Comparison of ENCODE assay signal across 13 cellular contexts in the genomic region with DNA sequence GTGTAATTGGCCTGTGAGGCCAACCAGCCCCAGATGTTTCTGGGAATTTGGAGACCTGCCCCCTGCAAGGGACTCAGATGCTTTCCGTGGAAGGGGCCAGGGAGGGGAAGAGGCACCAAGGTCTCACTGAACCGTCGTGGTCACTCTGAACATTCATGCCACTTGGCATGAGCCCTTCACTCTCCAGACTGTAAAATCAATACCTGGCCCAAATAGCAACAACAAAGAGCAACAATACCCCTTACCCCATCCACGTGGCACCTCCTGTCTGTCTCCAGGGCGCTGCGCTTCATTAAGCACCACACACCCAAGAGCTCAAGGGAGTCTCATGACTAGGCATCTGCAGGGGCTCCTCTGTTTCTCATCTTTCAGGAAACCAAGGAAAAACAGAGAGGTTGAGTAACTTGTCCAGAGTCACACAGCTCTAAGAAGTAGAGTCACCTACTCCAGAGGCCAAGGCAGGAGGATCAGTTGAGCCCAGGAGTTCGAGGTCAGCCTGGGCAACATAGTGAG. TPM values are rescaled to one million over a fixed set of nuclear protein-coding genes. Genes with fewer than 3 reads are reported as not detected.
A peak's percentile ranks its signal among the peaks of the same experiment; 100 is the strongest.
DNase-seq lines count a peak whose midpoint lies in the region; ATAC-seq and TF ChIP-seq lines count a peak whose summit lies in the region.
"Had no signal": no experiment of that assay in that cellular context is flagged by ENCODE, and none has a peak within 500 bp of the region (broad histone marks: within the 10 kb centered on the region; RNA-seq: fewer than 3 reads in every experiment).

No MANE protein-coding gene starts in this region.

- H3K36me3 Mint-ChIP-seq in activated CD4-positive, alpha-beta T cell treated with anti-CD3 and anti-CD28 coated beads, Interleukin-2, amount 10 ng/mL, durations not matched to agents 24 days and 14 days (ENCODE audit: low read depth) = peaks cover 3% of the 10 kb centered on the region
- peaks cover 3% of the 10 kb centered on the region for H3K36me3 Mint-ChIP-seq in activated CD4-positive, alpha-beta T cell treated with anti-CD3 and anti-CD28 coated beads for 36 hours (ENCODE audit: low read depth)

- no peak overlapping the region for H3K4me3 Mint-ChIP-seq in activated CD4-positive, alpha-beta T cell treated with anti-CD3 and anti-CD28 coated beads, Interleukin-2, amount 10 ng/mL, durations not matched to agents 24 days and 14 days
- no peak overlapping the region for H3K4me3 Mint-ChIP-seq in activated CD4-positive, alpha-beta T cell treated with anti-CD3 and anti-CD28 coated beads for 36 hours

- H2AK9ac ChIP-seq in IMR-90 (replicated peaks; ENCODE audit: low read depth, low read length, poor library complexity) = peak overlapping the region; percentile 52

- H3K4me2 ChIP-seq in IMR-90 (ENCODE audit: low read depth, low read length) = no peak overlapping the region
- H3K4me2 ChIP-seq in neuronal stem cell (ENCODE audit: insufficient read depth, low read length, poor library complexity, severe bottlenecking) = no peak overlapping the region

- peaks cover 2% of the 10 kb centered on the region for H3K9me3 Mint-ChIP-seq in activated CD4-positive, alpha-beta T cell treated with anti-CD3 and anti-CD28 coated beads, Interleukin-2, amount 10 ng/mL, durations not matched to agents 24 days and 14 days
- peaks cover 3% of the 10 kb centered on the region for H3K9me3 Mint-ChIP-seq in activated CD4-positive, alpha-beta T cell treated with anti-CD3 and anti-CD28 coated beads for 36 hours (ENCODE audit: low read depth)

- dilution Hi-C loops in IMR-90 (cut with HindIII; ENCODE audit: low sequenced_read_pairs, unreplicated experiment) = no loop called here

- H3K27ac ChIP-seq in IMR-90 (ENCODE audit: insufficient read depth, low read length) = no peak overlapping the region
- H3K27ac ChIP-seq in RWPE1 = peak overlapping the region; percentile 89
- no peak overlapping the region for H3K27ac ChIP-seq in neuronal stem cell (replicated peaks; ENCODE audit: low read length)
- H3K27ac ChIP-seq in gastroesophageal sphincter = no peak overlapping the region

- TF ChIP-seq CTCF in IMR-90 (conservative IDR thresholded peaks at IDR 0.05; ENCODE audit: low read depth, low read length) (no peak), RWPE1 (conservative IDR thresholded peaks at IDR 0.05; ENCODE audit: low read depth) (no peak), gastroesophageal sphincter (IDR thresholded peaks at IDR 0.05) (no peak)

- peaks cover 53% of the 10 kb centered on the region for H3K4me1 Mint-ChIP-seq in activated CD4-positive, alpha-beta T cell treated with anti-CD3 and anti-CD28 coated beads, Interleukin-2, amount 10 ng/mL, durations not matched to agents 24 days and 14 days
- H3K4me1 Mint-ChIP-seq in activated CD4-positive, alpha-beta T cell treated with anti-CD3 and anti-CD28 coated beads for 36 hours = peaks cover 26% of the 10 kb centered on the region

- H3K9me1 ChIP-seq in IMR-90 (ENCODE audit: insufficient read depth, low read length) = no peaks in the 10 kb centered on the region

- H3K36me3 ChIP-seq in IMR-90 (ENCODE audit: control insufficient read depth, insufficient read depth, low read length) (no peaks in the 10 kb centered on the region), neuronal stem cell (replicated peaks in 1 of 2; ENCODE audit: control insufficient read depth in 2 of 2, insufficient read depth in 2 of 2, low read length in 2 of 2) (no peaks in the 10 kb centered on the region), gastroesophageal sphincter (no peaks in the 10 kb centered on the region)
- H3K36me3 ChIP-seq: spleen had no signal

- peak overlapping the region; percentile 44; the same call in 1 of the 3 replicates for H2BK15ac ChIP-seq in IMR-90 (ENCODE audit: low read depth, low read length)
- peak overlapping the region; percentile 61 for H2BK15ac ChIP-seq in neuronal stem cell (ENCODE audit: low read length)

- peaks cover 20% of the 10 kb centered on the region for H3K4me1 ChIP-seq in IMR-90 (ENCODE audit: control insufficient read depth, insufficient read depth, low read length)
- H3K4me1 ChIP-seq in neuronal stem cell (ENCODE audit: control insufficient read depth in 2 of 2, insufficient read depth in 1 of 2, low read depth in 1 of 2, low read length in 2 of 2) = peaks cover 18 to 25% of the 10 kb centered on the region in 2 donors
- peaks cover 0 to 8% (median 0%) of the 10 kb centered on the region in 3 donors for H3K4me1 ChIP-seq in gastroesophageal sphincter

- H3K4ac ChIP-seq in IMR-90 (ENCODE audit: low read depth, low read length) (peak overlapping the region; percentile 51), neuronal stem cell (ENCODE audit: low read length) (no peak overlapping the region)

- in situ Hi-C loops in IMR-90 (cut with MboI; ENCODE audit: low sequenced_read_pairs) = no loop called here

- H3K23ac ChIP-seq in IMR-90 (ENCODE audit: low read depth, low read length) = no peak overlapping the region
- no peak overlapping the region for H3K23ac ChIP-seq in neuronal stem cell (ENCODE audit: low read depth, low read length, poor library complexity)

- H3K27me3 ChIP-seq in IMR-90 (ENCODE audit: control insufficient read depth, insufficient read depth, low read length) (no peaks in the 10 kb centered on the region; the same call in 1 of the 2 replicates), neuronal stem cell (ENCODE audit: control insufficient read depth in 3 of 3, insufficient read depth in 3 of 3, low read depth in 1 of 3, low read length in 3 of 3) (no peaks in the 10 kb centered on the region), gastroesophageal sphincter (no peaks in the 10 kb centered on the region)

- no peak overlapping the region for H3K4me3 ChIP-seq in IMR-90 (ENCODE audit: insufficient read depth, low read depth, low read length)
- no peak overlapping the region for H3K4me3 ChIP-seq in neuronal stem cell (ENCODE audit: low read length in 2 of 2)
- no peak overlapping the region for H3K4me3 ChIP-seq in gastroesophageal sphincter
- H3K4me3 ChIP-seq: spleen had no signal

- H4K8ac ChIP-seq in IMR-90 (ENCODE audit: low read depth in 2 of 2, low read length in 2 of 2) = 0 out of 4 replicates have a peak overlapping the region, but pooled peaks of 1 of the 2 experiments have one; percentile 27
- H4K8ac ChIP-seq in neuronal stem cell (ENCODE audit: low read depth, low read length) = no peak overlapping the region

- H3K79me1 ChIP-seq in IMR-90 (ENCODE audit: low read depth in 1 of 2, low read length in 2 of 2) = no peaks in the 10 kb centered on the region
- no peaks in the 10 kb centered on the region for H3K79me1 ChIP-seq in neuronal stem cell (ENCODE audit: low read depth, low read length)

- H4K5ac ChIP-seq in IMR-90 (ENCODE audit: low read depth, low read length) = no peak overlapping the region

- no peaks in the 10 kb centered on the region for H4K20me1 ChIP-seq in IMR-90 (ENCODE audit: insufficient read depth, low read length)

- peak overlapping the region; percentile 62 for H2AFZ ChIP-seq in IMR-90 (replicated peaks; ENCODE audit: low read length, poor library complexity)
- H2AFZ ChIP-seq in neuronal stem cell (ENCODE audit: low read length) = no peak overlapping the region

- POLR2A ChIA-PET in activated CD4-positive, alpha-beta T cell treated with anti-CD3 and anti-CD28 coated beads for 36 hours (lab: Charles Lee) = no interaction called here
- POLR2A ChIA-PET in IMR-90 (lab: Charles Lee; ENCODE audit: unreplicated experiment) = no interaction called here
- POLR2A ChIA-PET in RWPE1 (lab: Yijun Ruan, JAX; ENCODE audit: low non-redundant PET) = no interaction called here

- TF ChIP-seq POLR2A in IMR-90 (IDR thresholded peaks at IDR 0.05; ENCODE audit: low read depth, low read length) (no peak), gastroesophageal sphincter (IDR thresholded peaks at IDR 0.05) (no peak)

- TF ChIP-seq RAD21 in IMR-90 (IDR thresholded peaks at IDR 0.05; ENCODE audit: low read length) = no peak

- H3K56ac ChIP-seq in IMR-90 (ENCODE audit: extremely low read depth, insufficient read depth, low read length) = no peak overlapping the region

- H3K9ac ChIP-seq in IMR-90 (ENCODE audit: low read depth, low read length) (no peak overlapping the region), neuronal stem cell (ENCODE audit: low read depth, low read length, poor library complexity) (no peak overlapping the region)

- no peak for ATAC-seq in activated CD4-positive, alpha-beta T cell treated with anti-CD3 and anti-CD28 coated beads for 36 hours
- ATAC-seq in IMR-90 (ENCODE audit: low read depth) = no peak
- ATAC-seq in GM21381 (IDR thresholded peaks at IDR 0.05; ENCODE audit: unreplicated experiment) = no peak
- ATAC-seq in gastroesophageal sphincter = no peak
- ATAC-seq in GM18858 (IDR thresholded peaks at IDR 0.05; ENCODE audit: unreplicated experiment) = no peak

- TF ChIP-seq EP300 in gastroesophageal sphincter (IDR thresholded peaks at IDR 0.05) = no peak

- DNase-seq in activated CD4-positive, alpha-beta T cell treated with anti-CD3 and anti-CD28 coated beads, Interleukin-2, amount 10 ng/mL, durations not matched to agents 24 days and 14 days = no peak
- DNase-seq in activated CD4-positive, alpha-beta T cell treated with anti-CD3 and anti-CD28 coated beads for 36 hours = no peak
- no peak for DNase-seq in IMR-90
- no peak for DNase-seq in RWPE1 (ENCODE audit: low spot score)
- no peak for DNase-seq in neuronal stem cell (ENCODE audit: low spot score)
- DNase-seq: activated CD4-positive, CD25-positive, alpha-beta regulatory T cell; amygdala; head of caudate nucleus; NK-92 treated with Interleukin-12 subunit alpha and Interleukin-12 subunit beta, amount 100 ng/mL, for 24 hours; spleen had no signal

- CTCF ChIA-PET in activated CD4-positive, alpha-beta T cell treated with anti-CD3 and anti-CD28 coated beads for 36 hours (lab: Charles Lee) = no interaction called here
- CTCF ChIA-PET in IMR-90 (lab: Yijun Ruan, JAX) (no interaction called here), RWPE1 (lab: Yijun Ruan, JAX) (interaction anchor here (1.1 kb wide), 1 partner anchor 170 kb away, joined by 4 read pairs; no protein-coding TSS in a partner anchor)

- BruUV-seq in IMR-90 (replicated peaks; lab: Mats Ljungman, UMichigan) = no TSS peak

- no peaks in the 10 kb centered on the region for H3K27me3 Mint-ChIP-seq in activated CD4-positive, alpha-beta T cell treated with anti-CD3 and anti-CD28 coated beads, Interleukin-2, amount 10 ng/mL, durations not matched to agents 24 days and 14 days
- H3K27me3 Mint-ChIP-seq in activated CD4-positive, alpha-beta T cell treated with anti-CD3 and anti-CD28 coated beads for 36 hours = no peaks in the 10 kb centered on the region

- 100% methylated on average over 3 of the region's 7 CpGs; no CpG with 5 or more reads in 1 of the 2 experiments for WGBS in IMR-90 (ENCODE audit: extremely low coverage in 2 of 2, insufficient read length in 1 of 2), 2 experiments
- WGBS in neuronal stem cell (ENCODE audit: extremely low coverage in 2 of 2, insufficient read length in 2 of 2, insufficient replicate concordance in 1 of 2), 2 donors = no CpG with 5 or more reads among the region's 7 CpGs
- WGBS in gastroesophageal sphincter (ENCODE audit: low coverage in 1 of 2), 2 donors = 66% methylated on average over 6 of the region's 7 CpGs; no CpG with 5 or more reads in 1 of the 2 donors

- H4K91ac ChIP-seq in IMR-90 (ENCODE audit: insufficient read depth, low read depth, low read length) (no peak overlapping the region; the same call in 1 of the 2 replicates), neuronal stem cell (ENCODE audit: low read depth, low read length, poor library complexity) (no peak overlapping the region)

- peak overlapping the region; percentile 80 for H2BK120ac ChIP-seq in IMR-90 (ENCODE audit: low read depth, low read length)
- no peak overlapping the region for H2BK120ac ChIP-seq in neuronal stem cell (ENCODE audit: low read depth, low read length)

- no peak overlapping the region for H2BK5ac ChIP-seq in IMR-90 (ENCODE audit: low read depth, low read length, poor library complexity, severe bottlenecking)
- no peak overlapping the region for H2BK5ac ChIP-seq in neuronal stem cell (ENCODE audit: low read length)

- intact Hi-C loops in activated CD4-positive, alpha-beta T cell treated with anti-CD3 and anti-CD28 coated beads, Interleukin-2, amount 10 ng/mL, durations not matched to agents 24 days and 14 days (cut with micrococcal nuclease) = no loop called here
- intact Hi-C loops in activated CD4-positive, alpha-beta T cell treated with anti-CD3 and anti-CD28 coated beads for 36 hours (cut with DNase I, micrococcal nuclease) = no loop called here
- intact Hi-C loops in IMR-90 (cut with micrococcal nuclease) = loop anchor here (5.0 kb wide), 1 partner anchor 96 kb away; no protein-coding TSS in a partner anchor

- H2BK12ac ChIP-seq in neuronal stem cell (ENCODE audit: low read length) = no peak overlapping the region

- no peak overlapping the region for H2BK20ac ChIP-seq in IMR-90 (ENCODE audit: low read depth, low read length)

- peaks cover 4% of the 10 kb centered on the region for H3K9me3 ChIP-seq in IMR-90 (ENCODE audit: control insufficient read depth, insufficient read depth, low read length)
- H3K9me3 ChIP-seq in neuronal stem cell (replicated peaks in 1 of 2; ENCODE audit: control insufficient read depth in 2 of 2, insufficient read depth in 1 of 2, low read depth in 1 of 2, low read length in 2 of 2) = peaks cover 2 to 3% of the 10 kb centered on the region in 2 donors
- H3K9me3 ChIP-seq in gastroesophageal sphincter = peaks cover 0 to 10% (median 0%) of the 10 kb centered on the region in 3 donors

- H2AK5ac ChIP-seq in IMR-90 (ENCODE audit: low read depth, low read length) (peak overlapping the region; percentile 51; the same call in 1 of the 2 replicates), neuronal stem cell (ENCODE audit: low read depth, low read length) (peak overlapping the region; percentile 1)

- H3K14ac ChIP-seq in IMR-90 (replicated peaks; ENCODE audit: low read depth, low read length) (no peak overlapping the region), neuronal stem cell (ENCODE audit: low read length) (no peak overlapping the region)

- peak overlapping the region; percentile 36 for H3K27ac Mint-ChIP-seq in activated CD4-positive, alpha-beta T cell treated with anti-CD3 and anti-CD28 coated beads, Interleukin-2, amount 10 ng/mL, durations not matched to agents 24 days and 14 days
- no peak overlapping the region for H3K27ac Mint-ChIP-seq in activated CD4-positive, alpha-beta T cell treated with anti-CD3 and anti-CD28 coated beads for 36 hours

- no peak overlapping the region for H3K18ac ChIP-seq in IMR-90 (ENCODE audit: low read depth, low read length)
- no peak overlapping the region for H3K18ac ChIP-seq in neuronal stem cell (ENCODE audit: low read length)

RNA-seq across cellular contexts. Expression of gene SOCS1, which starts 52.8 kb away (rescaled TPM):
- total RNA-seq in activated CD4-positive, alpha-beta T cell treated with anti-CD3 and anti-CD28 coated beads, Interleukin-2, amount 10 ng/mL, durations not matched to agents 24 days and 14 days = 152 and 153 TPM in 2 replicates
- 100 to 1,000 TPM in 1 of 2 experiments, 10 to 100 TPM in 1; 100.0 to 103 TPM for total RNA-seq in activated CD4-positive, alpha-beta T cell treated with anti-CD3 and anti-CD28 coated beads for 36 hours
- total RNA-seq in IMR-90 (2012; rRNA removed) (2.0 and 2.2 TPM in 2 replicates), gastroesophageal sphincter (10 to 100 TPM in 1 of 4 donors, 1 to 10 TPM in 3; 5.3 to 10.5 (median 6.9) TPM)
- 19.9 and 22.0 TPM in 2 replicates for polyA plus RNA-seq in IMR-90 (2012; rRNA removed)
- polyA plus RNA-seq in IMR-90 (2012; cell fraction: cytosol; rRNA removed) = 42.9 and 94.9 TPM in 2 replicates
- 109 and 179 TPM in 2 replicates for polyA plus RNA-seq in IMR-90 (2012; cell fraction: nucleus; rRNA removed; ENCODE audit: low replicate concordance)
- polyA plus RNA-seq in neuronal stem cell (2013, experiment 1 of 2) = 3.4 TPM
- polyA plus RNA-seq in neuronal stem cell (2013, experiment 2 of 2) = 3.6 TPM

Comparison
In these comparisons a context has a peak if more than half of its experiments do, and no peak if none do; other contexts are left out.
1. RNA of gene SOCS1, which starts 52.8 kb away (total RNA-seq): 152 to 153 TPM in activated CD4-positive, alpha-beta T cell treated with anti-CD3 and anti-CD28 coated beads, Interleukin-2, amount 10 ng/mL, durations not matched to agents 24 days and 14 days and 100.0 to 103 TPM in activated CD4-positive, alpha-beta T cell treated with anti-CD3 and anti-CD28 coated beads for 36 hours; 5.3 to 10.5 TPM in gastroesophageal sphincter and 2.0 to 2.2 TPM in IMR-90; every median in the first group is over 4 times any median in the second.